In genomic region chr6:121436966-121437756, GRCh38 we compare ENCODE assay signal across 1 cellular context.
TF ChIP-seq lines count a peak whose summit lies in the region.

No MANE protein-coding gene starts in this region.

TF ChIP-seq in WTC11, 78 proteins besides CTCF, POLR2A, EP300 and RAD21 (continued from another document):
- TF ChIP-seq ATF6 (CRISPR knock-in tag; IDR thresholded peaks at IDR 0.05) = no peak
